ENCODE assay signal across 1 cellular context in the genomic region with DNA sequence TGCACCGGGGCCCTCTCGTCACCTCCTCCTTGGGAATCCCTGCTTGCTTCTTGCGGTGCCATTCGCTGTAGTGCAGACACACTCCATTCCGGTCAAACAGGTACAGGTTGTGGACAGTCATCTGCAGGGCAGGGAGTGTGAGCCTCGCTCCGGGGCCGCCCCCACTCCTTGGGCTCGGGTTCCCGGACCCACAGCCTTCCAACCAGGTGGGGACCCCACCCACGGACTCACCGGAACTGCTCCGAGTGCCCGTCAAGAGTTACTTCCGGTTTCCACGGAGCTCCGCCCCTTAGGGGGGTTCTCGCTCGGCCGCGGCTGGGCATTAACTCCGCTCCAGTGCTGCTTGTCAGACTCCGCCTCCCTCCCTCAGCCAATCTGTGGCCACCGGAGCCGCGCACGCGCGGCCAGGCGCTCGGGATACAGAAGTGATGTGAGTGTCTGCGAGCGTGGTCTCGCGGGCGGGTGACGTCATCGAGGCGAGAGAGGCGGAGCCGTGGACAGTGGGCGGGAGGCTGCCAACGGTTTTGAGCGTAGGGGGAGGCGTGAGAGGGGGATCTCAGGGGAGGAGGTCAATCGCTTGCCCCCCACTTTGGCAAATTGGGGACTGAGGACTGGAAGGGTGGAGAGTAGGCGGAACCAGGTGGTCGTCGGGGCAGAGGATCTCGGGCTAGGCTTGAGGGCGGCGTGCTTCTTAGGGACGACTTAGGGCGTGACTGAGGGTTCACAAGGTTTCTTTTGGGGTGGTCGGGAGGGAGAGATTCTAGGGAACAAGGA.
TF ChIP-seq lines count a peak whose summit lies in the region.

A gene with protein sequence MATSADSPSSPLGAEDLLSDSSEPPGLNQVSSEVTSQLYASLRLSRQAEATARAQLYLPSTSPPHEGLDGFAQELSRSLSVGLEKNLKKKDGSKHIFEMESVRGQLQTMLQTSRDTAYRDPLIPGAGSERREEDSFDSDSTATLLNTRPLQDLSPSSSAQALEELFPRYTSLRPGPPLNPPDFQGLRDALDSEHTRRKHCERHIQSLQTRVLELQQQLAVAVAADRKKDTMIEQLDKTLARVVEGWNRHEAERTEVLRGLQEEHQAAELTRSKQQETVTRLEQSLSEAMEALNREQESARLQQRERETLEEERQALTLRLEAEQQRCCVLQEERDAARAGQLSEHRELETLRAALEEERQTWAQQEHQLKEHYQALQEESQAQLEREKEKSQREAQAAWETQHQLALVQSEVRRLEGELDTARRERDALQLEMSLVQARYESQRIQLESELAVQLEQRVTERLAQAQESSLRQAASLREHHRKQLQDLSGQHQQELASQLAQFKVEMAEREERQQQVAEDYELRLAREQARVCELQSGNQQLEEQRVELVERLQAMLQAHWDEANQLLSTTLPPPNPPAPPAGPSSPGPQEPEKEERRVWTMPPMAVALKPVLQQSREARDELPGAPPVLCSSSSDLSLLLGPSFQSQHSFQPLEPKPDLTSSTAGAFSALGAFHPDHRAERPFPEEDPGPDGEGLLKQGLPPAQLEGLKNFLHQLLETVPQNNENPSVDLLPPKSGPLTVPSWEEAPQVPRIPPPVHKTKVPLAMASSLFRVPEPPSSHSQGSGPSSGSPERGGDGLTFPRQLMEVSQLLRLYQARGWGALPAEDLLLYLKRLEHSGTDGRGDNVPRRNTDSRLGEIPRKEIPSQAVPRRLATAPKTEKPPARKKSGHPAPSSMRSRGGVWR (plus strand): TSS at position 498 of the 774 bp plus-strand sequence. CDS start 874 bp downstream, outside the sequence.
A gene with protein sequence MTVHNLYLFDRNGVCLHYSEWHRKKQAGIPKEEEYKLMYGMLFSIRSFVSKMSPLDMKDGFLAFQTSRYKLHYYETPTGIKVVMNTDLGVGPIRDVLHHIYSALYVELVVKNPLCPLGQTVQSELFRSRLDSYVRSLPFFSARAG (minus strand): TSS at position 238 of the 774 bp plus-strand sequence. CDS start 117 bp downstream, at position 121.

TF ChIP-seq in neural cell, 6 proteins besides CTCF, POLR2A, EP300 and RAD21 (continued from another document):
- TF ChIP-seq, protein P1, sequence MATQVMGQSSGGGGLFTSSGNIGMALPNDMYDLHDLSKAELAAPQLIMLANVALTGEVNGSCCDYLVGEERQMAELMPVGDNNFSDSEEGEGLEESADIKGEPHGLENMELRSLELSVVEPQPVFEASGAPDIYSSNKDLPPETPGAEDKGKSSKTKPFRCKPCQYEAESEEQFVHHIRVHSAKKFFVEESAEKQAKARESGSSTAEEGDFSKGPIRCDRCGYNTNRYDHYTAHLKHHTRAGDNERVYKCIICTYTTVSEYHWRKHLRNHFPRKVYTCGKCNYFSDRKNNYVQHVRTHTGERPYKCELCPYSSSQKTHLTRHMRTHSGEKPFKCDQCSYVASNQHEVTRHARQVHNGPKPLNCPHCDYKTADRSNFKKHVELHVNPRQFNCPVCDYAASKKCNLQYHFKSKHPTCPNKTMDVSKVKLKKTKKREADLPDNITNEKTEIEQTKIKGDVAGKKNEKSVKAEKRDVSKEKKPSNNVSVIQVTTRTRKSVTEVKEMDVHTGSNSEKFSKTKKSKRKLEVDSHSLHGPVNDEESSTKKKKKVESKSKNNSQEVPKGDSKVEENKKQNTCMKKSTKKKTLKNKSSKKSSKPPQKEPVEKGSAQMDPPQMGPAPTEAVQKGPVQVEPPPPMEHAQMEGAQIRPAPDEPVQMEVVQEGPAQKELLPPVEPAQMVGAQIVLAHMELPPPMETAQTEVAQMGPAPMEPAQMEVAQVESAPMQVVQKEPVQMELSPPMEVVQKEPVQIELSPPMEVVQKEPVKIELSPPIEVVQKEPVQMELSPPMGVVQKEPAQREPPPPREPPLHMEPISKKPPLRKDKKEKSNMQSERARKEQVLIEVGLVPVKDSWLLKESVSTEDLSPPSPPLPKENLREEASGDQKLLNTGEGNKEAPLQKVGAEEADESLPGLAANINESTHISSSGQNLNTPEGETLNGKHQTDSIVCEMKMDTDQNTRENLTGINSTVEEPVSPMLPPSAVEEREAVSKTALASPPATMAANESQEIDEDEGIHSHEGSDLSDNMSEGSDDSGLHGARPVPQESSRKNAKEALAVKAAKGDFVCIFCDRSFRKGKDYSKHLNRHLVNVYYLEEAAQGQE (IDR thresholded peaks at IDR 0.05; ENCODE audit: borderline replicate concordance): peak; percentile 12
- TF ChIP-seq TAF1 (IDR thresholded peaks at IDR 0.05; ENCODE audit: low read depth) (no peak), EZH2 (IDR thresholded peaks at IDR 0.05; ENCODE audit: borderline replicate concordance, insufficient read depth, low read length, poor library complexity, severe bottlenecking) (no peak), SMC3 (conservative IDR thresholded peaks at IDR 0.05; ENCODE audit: poor library complexity) (no peak)
